8 cellular contexts compared by ENCODE assay signal in the genomic region with DNA sequence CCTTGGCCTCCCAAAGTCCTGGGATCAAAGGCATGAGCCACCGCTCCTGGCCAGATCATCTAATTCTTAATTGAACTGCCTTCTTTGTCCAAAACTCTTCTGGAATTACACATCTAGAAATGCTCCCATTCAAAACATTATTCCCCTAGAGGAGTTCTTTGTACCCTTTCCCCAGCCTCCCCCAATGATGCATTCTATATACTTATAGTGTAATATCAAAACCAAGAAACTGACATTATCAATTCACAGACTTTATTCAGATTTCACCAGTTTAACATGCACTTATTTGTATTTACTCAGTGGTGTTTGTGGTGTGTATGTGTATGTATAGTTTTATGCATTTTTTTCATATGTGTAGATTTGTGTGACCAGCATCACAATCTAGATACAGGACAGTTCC.
"Had no signal": no experiment of that assay in that cellular context is flagged by ENCODE, and none has a peak within 500 bp of the region (broad histone marks: within the 10 kb centered on the region; RNA-seq: fewer than 3 reads in every experiment).

No MANE protein-coding gene starts in this region.

- H3K4me3 ChIP-seq: GM12878 had no signal

- ATAC-seq: GM12878 had no signal

- FAIRE-seq: G401.6, GM12878, GM12891, GM12892, GM18507, GM19239 had no signal

- DNase-seq: GDM1, GF-D8 had no signal
